Comparison of ENCODE assay signal across 1 cellular context in the genomic region with DNA sequence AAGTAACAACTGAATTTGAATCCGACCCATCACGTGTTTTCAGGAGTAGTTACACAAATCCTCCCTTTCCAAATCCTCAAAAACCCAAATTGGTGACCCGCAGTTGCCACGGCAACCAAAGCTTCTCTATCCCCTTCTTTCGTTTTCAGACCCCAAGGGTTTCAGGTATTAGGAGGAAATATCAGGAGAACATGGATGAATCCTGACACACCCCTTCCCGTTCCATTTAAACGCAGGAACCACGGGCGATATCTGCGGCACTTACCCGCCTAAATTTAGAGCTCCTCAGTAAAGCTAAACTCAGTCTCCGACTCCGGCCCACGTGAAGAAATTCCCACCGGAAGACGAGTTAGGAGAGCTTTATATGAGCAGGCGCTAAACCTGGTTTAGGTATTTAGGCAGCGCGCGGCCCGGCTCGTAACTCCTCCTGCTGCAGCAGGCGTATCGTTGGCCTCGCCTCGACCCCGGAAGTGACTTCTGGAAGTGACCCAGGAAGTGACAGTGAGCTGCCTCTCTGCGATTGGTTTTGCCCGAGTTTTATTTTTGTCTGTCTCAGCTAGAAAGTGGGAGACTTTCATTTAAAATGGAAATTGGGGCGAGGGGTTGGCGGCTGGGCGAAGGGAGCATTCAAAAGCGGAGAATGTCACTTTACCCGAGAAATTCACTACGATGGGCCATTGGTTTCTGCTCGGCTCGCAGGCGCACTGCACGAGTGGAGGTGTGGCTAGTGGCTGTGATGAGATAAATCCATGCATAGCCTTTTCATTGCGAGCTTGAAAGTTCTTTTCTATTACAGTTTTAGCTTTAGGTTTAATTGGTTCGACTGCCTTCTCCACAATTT.
TF ChIP-seq lines count a peak whose summit lies in the region.

Gene TAF1A (minus strand): TSS at position 472 of the 841 bp plus-strand sequence.

TF ChIP-seq in HEK293, 187 proteins besides CTCF, POLR2A, EP300 and RAD21 (continued from another document and continues in another):
- TF ChIP-seq ZNF18 (tag by site-specific recombination; IDR thresholded peaks at IDR 0.05) (peak; percentile 87), MEIS1 (CRISPR knock-in tag; IDR thresholded peaks at IDR 0.05; ENCODE audit: borderline replicate concordance) (no peak), ZNF394 (tag by site-specific recombination; IDR thresholded peaks at IDR 0.05; ENCODE audit: borderline replicate concordance) (peak; percentile 55), ZNF555 (tag by site-specific recombination; conservative IDR thresholded peaks at IDR 0.05) (no peak), ZNF791 (tag by site-specific recombination; IDR thresholded peaks at IDR 0.05) (no peak), IKZF3 (tag by site-specific recombination; IDR thresholded peaks at IDR 0.05) (peak; percentile 90; the same call in 1 of the 2 replicates), ZBTB17 (tag by site-specific recombination; IDR thresholded peaks at IDR 0.05) (peak; percentile 87), SP3 (tag by site-specific recombination; IDR thresholded peaks at IDR 0.05) (peak; percentile 65), TRIM28 (IDR thresholded peaks at IDR 0.05; ENCODE audit: borderline replicate concordance, low read length) (no peak), ZEB2 (tag by site-specific recombination; IDR thresholded peaks at IDR 0.05) (peak; percentile 65; the same call in 1 of the 2 replicates), ZNF501 (tag by site-specific recombination; IDR thresholded peaks at IDR 0.05) (peak; percentile 57; the same call in 1 of the 2 replicates), HOXC10 (CRISPR knock-in tag; IDR thresholded peaks at IDR 0.05) (no peak), OSR2 (tag by site-specific recombination; IDR thresholded peaks at IDR 0.05) (peak; percentile 46; the same call in 1 of the 2 replicates), ZNF768 (tag by site-specific recombination; IDR thresholded peaks at IDR 0.05) (no peak), ZNF629 (tag by site-specific recombination; IDR thresholded peaks at IDR 0.05) (peak; percentile 54), KLF16 (tag by site-specific recombination; IDR thresholded peaks at IDR 0.05) (peak; percentile 61), ZNF23 (tag by site-specific recombination; IDR thresholded peaks at IDR 0.05; ENCODE audit: borderline replicate concordance) (no peak), ZBTB8A (tag by site-specific recombination; IDR thresholded peaks at IDR 0.05) (peak; percentile 37; the same call in 1 of the 2 replicates), ZNF660 (tag by site-specific recombination; IDR thresholded peaks at IDR 0.05) (0 out of 2 replicates have a peak, but pooled peaks have one; percentile 39), SETDB1 (IDR thresholded peaks at IDR 0.05; ENCODE audit: insufficient read length, low read length) (no peak), ZXDB (tag by site-specific recombination; IDR thresholded peaks at IDR 0.05) (peak; percentile 68), ZNF76 (tag by site-specific recombination; IDR thresholded peaks at IDR 0.05; ENCODE audit: borderline replicate concordance, low read depth) (peak; percentile 17; the same call in 1 of the 2 replicates), KLF8 (tag by site-specific recombination; IDR thresholded peaks at IDR 0.05) (peak; percentile 51; the same call in 1 of the 2 replicates), PRDM1 (tag by site-specific recombination; IDR thresholded peaks at IDR 0.05) (peak; percentile 97), KLF9 (tag by site-specific recombination; IDR thresholded peaks at IDR 0.05; ENCODE audit: low read depth) (peak; percentile 67), ZNF132 (tag by site-specific recombination; IDR thresholded peaks at IDR 0.05; ENCODE audit: borderline replicate concordance) (no peak), ZFP69B (tag by site-specific recombination; IDR thresholded peaks at IDR 0.05) (peak; percentile 39), ZNF221 (tag by site-specific recombination; IDR thresholded peaks at IDR 0.05; ENCODE audit: borderline replicate concordance) (no peak), ZSCAN18 (tag by site-specific recombination; IDR thresholded peaks at IDR 0.05) (no peak), ZNF600 (tag by site-specific recombination; IDR thresholded peaks at IDR 0.05) (peak; percentile 33; the same call in 1 of the 2 replicates)
- TF ChIP-seq, protein P1, sequence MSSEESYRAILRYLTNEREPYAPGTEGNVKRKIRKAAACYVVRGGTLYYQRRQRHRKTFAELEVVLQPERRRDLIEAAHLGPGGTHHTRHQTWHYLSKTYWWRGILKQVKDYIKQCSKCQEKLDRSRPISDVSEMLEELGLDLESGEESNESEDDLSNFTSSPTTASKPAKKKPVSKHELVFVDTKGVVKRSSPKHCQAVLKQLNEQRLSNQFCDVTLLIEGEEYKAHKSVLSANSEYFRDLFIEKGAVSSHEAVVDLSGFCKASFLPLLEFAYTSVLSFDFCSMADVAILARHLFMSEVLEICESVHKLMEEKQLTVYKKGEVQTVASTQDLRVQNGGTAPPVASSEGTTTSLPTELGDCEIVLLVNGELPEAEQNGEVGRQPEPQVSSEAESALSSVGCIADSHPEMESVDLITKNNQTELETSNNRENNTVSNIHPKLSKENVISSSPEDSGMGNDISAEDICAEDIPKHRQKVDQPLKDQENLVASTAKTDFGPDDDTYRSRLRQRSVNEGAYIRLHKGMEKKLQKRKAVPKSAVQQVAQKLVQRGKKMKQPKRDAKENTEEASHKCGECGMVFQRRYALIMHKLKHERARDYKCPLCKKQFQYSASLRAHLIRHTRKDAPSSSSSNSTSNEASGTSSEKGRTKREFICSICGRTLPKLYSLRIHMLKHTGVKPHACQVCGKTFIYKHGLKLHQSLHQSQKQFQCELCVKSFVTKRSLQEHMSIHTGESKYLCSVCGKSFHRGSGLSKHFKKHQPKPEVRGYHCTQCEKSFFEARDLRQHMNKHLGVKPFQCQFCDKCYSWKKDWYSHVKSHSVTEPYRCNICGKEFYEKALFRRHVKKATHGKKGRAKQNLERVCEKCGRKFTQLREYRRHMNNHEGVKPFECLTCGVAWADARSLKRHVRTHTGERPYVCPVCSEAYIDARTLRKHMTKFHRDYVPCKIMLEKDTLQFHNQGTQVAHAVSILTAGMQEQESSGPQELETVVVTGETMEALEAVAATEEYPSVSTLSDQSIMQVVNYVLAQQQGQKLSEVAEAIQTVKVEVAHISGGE (tag by site-specific recombination; conservative IDR thresholded peaks at IDR 0.05; ENCODE audit: low read depth), result peak; percentile 88
- TF ChIP-seq, protein P2, sequence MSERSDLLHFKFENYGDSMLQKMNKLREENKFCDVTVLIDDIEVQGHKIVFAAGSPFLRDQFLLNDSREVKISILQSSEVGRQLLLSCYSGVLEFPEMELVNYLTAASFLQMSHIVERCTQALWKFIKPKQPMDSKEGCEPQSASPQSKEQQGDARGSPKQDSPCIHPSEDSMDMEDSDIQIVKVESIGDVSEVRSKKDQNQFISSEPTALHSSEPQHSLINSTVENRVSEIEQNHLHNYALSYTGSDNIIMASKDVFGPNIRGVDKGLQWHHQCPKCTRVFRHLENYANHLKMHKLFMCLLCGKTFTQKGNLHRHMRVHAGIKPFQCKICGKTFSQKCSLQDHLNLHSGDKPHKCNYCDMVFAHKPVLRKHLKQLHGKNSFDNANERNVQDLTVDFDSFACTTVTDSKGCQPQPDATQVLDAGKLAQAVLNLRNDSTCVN (tag by site-specific recombination; optimal IDR thresholded peaks at IDR 0.05), result peak; percentile 52
- TF ChIP-seq, protein P3, sequence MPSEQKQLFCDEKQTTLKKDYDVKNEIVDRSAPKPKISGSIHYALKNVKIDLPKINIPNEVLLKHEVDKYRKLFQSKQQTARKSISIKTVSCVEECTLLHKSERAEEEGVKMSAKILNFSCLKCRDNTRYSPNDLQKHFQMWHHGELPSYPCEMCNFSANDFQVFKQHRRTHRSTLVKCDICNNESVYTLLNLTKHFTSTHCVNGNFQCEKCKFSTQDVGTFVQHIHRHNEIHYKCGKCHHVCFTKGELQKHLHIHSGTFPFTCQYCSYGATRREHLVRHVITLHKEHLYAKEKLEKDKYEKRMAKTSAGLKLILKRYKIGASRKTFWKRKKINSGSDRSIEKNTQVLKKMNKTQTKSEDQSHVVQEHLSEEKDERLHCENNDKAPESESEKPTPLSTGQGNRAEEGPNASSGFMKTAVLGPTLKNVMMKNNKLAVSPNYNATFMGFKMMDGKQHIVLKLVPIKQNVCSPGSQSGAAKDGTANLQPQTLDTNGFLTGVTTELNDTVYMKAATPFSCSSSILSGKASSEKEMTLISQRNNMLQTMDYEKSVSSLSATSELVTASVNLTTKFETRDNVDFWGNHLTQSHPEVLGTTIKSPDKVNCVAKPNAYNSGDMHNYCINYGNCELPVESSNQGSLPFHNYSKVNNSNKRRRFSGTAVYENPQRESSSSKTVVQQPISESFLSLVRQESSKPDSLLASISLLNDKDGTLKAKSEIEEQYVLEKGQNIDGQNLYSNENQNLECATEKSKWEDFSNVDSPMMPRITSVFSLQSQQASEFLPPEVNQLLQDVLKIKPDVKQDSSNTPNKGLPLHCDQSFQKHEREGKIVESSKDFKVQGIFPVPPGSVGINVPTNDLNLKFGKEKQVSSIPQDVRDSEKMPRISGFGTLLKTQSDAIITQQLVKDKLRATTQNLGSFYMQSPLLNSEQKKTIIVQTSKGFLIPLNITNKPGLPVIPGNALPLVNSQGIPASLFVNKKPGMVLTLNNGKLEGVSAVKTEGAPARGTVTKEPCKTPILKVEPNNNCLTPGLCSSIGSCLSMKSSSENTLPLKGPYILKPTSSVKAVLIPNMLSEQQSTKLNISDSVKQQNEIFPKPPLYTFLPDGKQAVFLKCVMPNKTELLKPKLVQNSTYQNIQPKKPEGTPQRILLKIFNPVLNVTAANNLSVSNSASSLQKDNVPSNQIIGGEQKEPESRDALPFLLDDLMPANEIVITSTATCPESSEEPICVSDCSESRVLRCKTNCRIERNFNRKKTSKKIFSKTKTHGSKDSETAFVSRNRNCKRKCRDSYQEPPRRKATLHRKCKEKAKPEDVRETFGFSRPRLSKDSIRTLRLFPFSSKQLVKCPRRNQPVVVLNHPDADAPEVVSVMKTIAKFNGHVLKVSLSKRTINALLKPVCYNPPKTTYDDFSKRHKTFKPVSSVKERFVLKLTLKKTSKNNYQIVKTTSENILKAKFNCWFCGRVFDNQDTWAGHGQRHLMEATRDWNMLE (tag by site-specific recombination; conservative IDR thresholded peaks at IDR 0.05; ENCODE audit: low read depth), result peak; percentile 100
- TF ChIP-seq, protein P4, sequence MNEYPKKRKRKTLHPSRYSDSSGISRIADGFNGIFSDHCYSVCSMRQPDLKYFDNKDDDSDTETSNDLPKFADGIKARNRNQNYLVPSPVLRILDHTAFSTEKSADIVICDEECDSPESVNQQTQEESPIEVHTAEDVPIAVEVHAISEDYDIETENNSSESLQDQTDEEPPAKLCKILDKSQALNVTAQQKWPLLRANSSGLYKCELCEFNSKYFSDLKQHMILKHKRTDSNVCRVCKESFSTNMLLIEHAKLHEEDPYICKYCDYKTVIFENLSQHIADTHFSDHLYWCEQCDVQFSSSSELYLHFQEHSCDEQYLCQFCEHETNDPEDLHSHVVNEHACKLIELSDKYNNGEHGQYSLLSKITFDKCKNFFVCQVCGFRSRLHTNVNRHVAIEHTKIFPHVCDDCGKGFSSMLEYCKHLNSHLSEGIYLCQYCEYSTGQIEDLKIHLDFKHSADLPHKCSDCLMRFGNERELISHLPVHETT (tag by site-specific recombination; IDR thresholded peaks at IDR 0.05), result 0 out of 2 replicates have a peak, but pooled peaks have one; percentile 19
- TF ChIP-seq, protein P5, sequence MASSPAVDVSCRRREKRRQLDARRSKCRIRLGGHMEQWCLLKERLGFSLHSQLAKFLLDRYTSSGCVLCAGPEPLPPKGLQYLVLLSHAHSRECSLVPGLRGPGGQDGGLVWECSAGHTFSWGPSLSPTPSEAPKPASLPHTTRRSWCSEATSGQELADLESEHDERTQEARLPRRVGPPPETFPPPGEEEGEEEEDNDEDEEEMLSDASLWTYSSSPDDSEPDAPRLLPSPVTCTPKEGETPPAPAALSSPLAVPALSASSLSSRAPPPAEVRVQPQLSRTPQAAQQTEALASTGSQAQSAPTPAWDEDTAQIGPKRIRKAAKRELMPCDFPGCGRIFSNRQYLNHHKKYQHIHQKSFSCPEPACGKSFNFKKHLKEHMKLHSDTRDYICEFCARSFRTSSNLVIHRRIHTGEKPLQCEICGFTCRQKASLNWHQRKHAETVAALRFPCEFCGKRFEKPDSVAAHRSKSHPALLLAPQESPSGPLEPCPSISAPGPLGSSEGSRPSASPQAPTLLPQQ (tag by site-specific recombination; IDR thresholded peaks at IDR 0.05), result peak; percentile 78
